12 cellular contexts compared by ENCODE assay signal in the genomic region with DNA sequence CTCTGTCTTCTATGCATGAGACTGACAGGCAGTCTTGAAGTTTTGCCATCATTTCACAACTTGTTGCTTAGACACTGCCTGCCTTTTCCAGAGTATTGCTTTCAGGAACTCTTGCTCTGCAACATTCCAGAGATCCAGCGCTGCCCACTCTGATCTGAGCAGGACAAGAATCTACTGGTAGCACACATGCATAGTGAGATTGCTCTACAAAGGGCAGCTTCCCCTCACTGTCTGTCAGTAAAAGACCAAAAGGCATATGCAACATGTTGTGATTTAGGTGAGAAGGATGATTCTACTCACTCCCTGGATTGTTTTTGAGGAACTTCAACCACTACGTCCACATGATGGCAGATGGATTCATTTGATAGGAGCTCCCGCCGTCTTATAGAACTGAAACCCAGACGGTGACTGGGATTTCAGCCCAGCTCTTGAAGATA.
DNase-seq lines count a peak whose midpoint lies in the region; ATAC-seq lines count a peak whose summit lies in the region.
"Had no signal": no experiment of that assay in that cellular context is flagged by ENCODE, and none has a peak within 500 bp of the region (broad histone marks: within the 10 kb centered on the region; RNA-seq: fewer than 3 reads in every experiment).

No MANE protein-coding gene starts in this region.

- DNase-seq in AG20443 (ENCODE audit: low spot score) (peak; percentile 66), RPMI7951 (ENCODE audit: low read depth) (peak; percentile 64), fibroblast of gingiva (ENCODE audit: low read depth) (peak; percentile 73), midbrain (lab: John Stamatoyannopoulos, UW) (peak; percentile 66), dedifferentiated amniotic fluid mesenchymal stem cell (ENCODE audit: extremely low spot score) (no peak)
- DNase-seq: endodermal cell, NCI-H2171, T-helper 1 cell had no signal

- H3K9me3 Mint-ChIP-seq in stimulated activated memory B cell treated with anti-CD40 and anti-IgM and Interleukin-4, amounts not matched to agents 10 μg/mL and 1 μg/mL and 100 μg/mL, for 72 hours = peaks cover 4% of the 10 kb centered on the region
- H3K9me3 Mint-ChIP-seq: activated T-helper 1 cell treated with anti-CD3 and anti-CD28 coated beads, Interleukin-12 subunit alpha, Interleukin-12 subunit beta, Interleukin-2, Interleukin-4 antibody, amounts not matched to agents 30 ng/mL and 10 ng/mL and 1 ng/mL, durations not matched to agents 14 hours and 24 hours and 36 hours; endodermal cell had no signal

- H3K4me1 Mint-ChIP-seq in stimulated activated memory B cell treated with anti-CD40 and anti-IgM and Interleukin-4, amounts not matched to agents 10 μg/mL and 1 μg/mL and 100 μg/mL, for 72 hours = peaks cover 25% of the 10 kb centered on the region

- H3K27me3 Mint-ChIP-seq in stimulated activated memory B cell treated with anti-CD40 and anti-IgM and Interleukin-4, amounts not matched to agents 10 μg/mL and 1 μg/mL and 100 μg/mL, for 72 hours = no peaks in the 10 kb centered on the region

- peaks cover 8% of the 10 kb centered on the region for H3K36me3 Mint-ChIP-seq in stimulated activated memory B cell treated with anti-CD40 and anti-IgM and Interleukin-4, amounts not matched to agents 10 μg/mL and 1 μg/mL and 100 μg/mL, for 72 hours

- no peak for ATAC-seq in HG02588 (IDR thresholded peaks at IDR 0.05; ENCODE audit: unreplicated experiment)
- ATAC-seq in HG03442 (IDR thresholded peaks at IDR 0.05; ENCODE audit: unreplicated experiment) = no peak
- no peak for ATAC-seq in stimulated activated memory B cell treated with anti-CD40 and anti-IgM and Interleukin-4, amounts not matched to agents 10 μg/mL and 1 μg/mL and 100 μg/mL, for 72 hours

- no peak overlapping the region for H3K4me3 Mint-ChIP-seq in stimulated activated memory B cell treated with anti-CD40 and anti-IgM and Interleukin-4, amounts not matched to agents 10 μg/mL and 1 μg/mL and 100 μg/mL, for 72 hours
- H3K4me3 Mint-ChIP-seq: activated T-helper 1 cell treated with anti-CD3 and anti-CD28 coated beads, Interleukin-12 subunit alpha, Interleukin-12 subunit beta, Interleukin-2, Interleukin-4 antibody, amounts not matched to agents 30 ng/mL and 10 ng/mL and 1 ng/mL, durations not matched to agents 14 hours and 24 hours and 36 hours; endodermal cell had no signal

- no peak overlapping the region for H3K27ac Mint-ChIP-seq in stimulated activated memory B cell treated with anti-CD40 and anti-IgM and Interleukin-4, amounts not matched to agents 10 μg/mL and 1 μg/mL and 100 μg/mL, for 72 hours
- H3K27ac Mint-ChIP-seq: activated T-helper 1 cell treated with anti-CD3 and anti-CD28 coated beads, Interleukin-12 subunit alpha, Interleukin-12 subunit beta, Interleukin-2, Interleukin-4 antibody, amounts not matched to agents 30 ng/mL and 10 ng/mL and 1 ng/mL, durations not matched to agents 14 hours and 24 hours and 36 hours; endodermal cell had no signal
